In genomic region chr15:41892621-41893421, GRCh38 we compare ENCODE assay signal across 1 cellular context.
TF ChIP-seq lines count a peak whose summit lies in the region.

No MANE protein-coding gene starts in this region.

TF ChIP-seq in HepG2, 621 proteins besides CTCF, POLR2A, EP300 and RAD21 (continued from another document):
- peak; percentile 30; the same call in 1 of the 2 replicates for TF ChIP-seq ZNF687 (CRISPR knock-in tag; IDR thresholded peaks at IDR 0.05)
- no peak for TF ChIP-seq GATAD2A (CRISPR knock-in tag; IDR thresholded peaks at IDR 0.05)
- TF ChIP-seq ATRX (CRISPR knock-in tag; IDR thresholded peaks at IDR 0.05; ENCODE audit: borderline replicate concordance) = no peak
- 0 out of 2 replicates have a peak, but pooled peaks have one; percentile 14 for TF ChIP-seq ZNF768 (CRISPR knock-in tag; IDR thresholded peaks at IDR 0.05)
